In the genomic region with DNA sequence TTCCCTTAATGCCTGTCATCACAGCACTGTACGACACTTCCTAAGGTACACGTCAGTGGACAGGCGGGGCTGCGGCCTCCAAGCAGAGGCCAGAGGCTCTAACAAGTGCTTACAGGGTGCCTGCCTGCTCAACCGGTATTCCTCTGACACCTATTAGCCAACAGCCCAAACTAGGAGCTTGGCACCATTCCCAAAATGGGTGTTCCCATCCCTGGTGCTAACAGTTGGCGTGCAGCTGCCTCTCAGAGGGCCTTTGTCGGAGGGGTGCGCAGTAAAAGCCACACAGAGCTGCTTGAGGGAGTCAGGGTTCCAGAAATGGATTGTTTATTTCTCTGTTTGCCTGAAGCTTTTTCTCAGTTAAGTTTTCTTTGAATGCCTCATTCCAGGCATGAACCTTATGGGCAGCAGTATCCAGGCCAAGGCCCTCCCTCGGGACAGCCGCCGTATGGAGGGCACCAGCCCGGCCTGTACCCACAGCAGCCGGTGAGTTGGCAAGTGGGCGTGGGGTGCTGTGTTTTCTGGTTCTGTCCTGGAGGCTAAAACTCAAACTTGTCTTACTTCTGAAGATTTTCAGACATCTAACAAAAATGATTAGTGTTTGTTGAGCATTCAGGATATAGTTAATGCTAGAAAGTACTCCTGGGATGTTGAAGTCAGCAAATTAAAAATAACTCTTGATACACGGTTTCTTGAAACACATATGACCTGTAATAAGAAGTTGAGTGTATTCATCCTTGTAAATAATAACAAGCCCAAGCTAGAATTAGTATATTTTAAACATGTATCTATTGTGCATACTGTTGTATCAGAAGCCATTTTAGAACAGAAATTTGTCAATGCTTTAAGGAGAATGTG, we compare ENCODE assay signal across 9 cellular contexts.
DNase-seq lines count a peak whose midpoint lies in the region; ATAC-seq lines count a peak whose summit lies in the region.
"Had no signal": no experiment of that assay in that cellular context is flagged by ENCODE, and none has a peak within 500 bp of the region (broad histone marks: within the 10 kb centered on the region; RNA-seq: fewer than 3 reads in every experiment).

No MANE protein-coding gene starts in this region.

- peak overlapping the region in 1 of 2 donors; percentile 42 for H3K9ac ChIP-seq in stomach smooth muscle (ENCODE audit: low read length in 2 of 2)

- peaks cover 30 to 31% of the 10 kb centered on the region in 2 donors for H3K36me3 ChIP-seq in stomach smooth muscle (ENCODE audit: control insufficient read depth in 2 of 2, insufficient read depth in 2 of 2, low read length in 2 of 2)

- H3K4me3 ChIP-seq in stomach smooth muscle (ENCODE audit: low read length in 2 of 2): peak overlapping the region in 1 of 2 donors; percentile 50

- intact Hi-C loops in left cardiac atrium (cut with DNase I): no loop called here

- no peaks in the 10 kb centered on the region for H3K9me3 ChIP-seq in stomach smooth muscle (ENCODE audit: control insufficient read depth in 2 of 2, low read length in 2 of 2)

- no peaks in the 10 kb centered on the region for H3K27me3 ChIP-seq in stomach smooth muscle (ENCODE audit: control insufficient read depth in 1 of 2, insufficient read depth in 2 of 2, low read length in 2 of 2)

- ATAC-seq in left cardiac atrium (peak; percentile 87 to 94), GM18517 (IDR thresholded peaks at IDR 0.05; ENCODE audit: unreplicated experiment) (no peak)

- peak; percentile 100 for DNase-seq in NCI-H1105 (lab: John Stamatoyannopoulos, UW)
- peak; percentile 98 for DNase-seq in SHP77 (lab: John Stamatoyannopoulos, UW)
- peak; percentile 60 for DNase-seq in left cardiac atrium
- no peak for DNase-seq in GM19238 (ENCODE audit: insufficient read length, low spot score)
- DNase-seq in activated T-cell treated with anti-CD3 and anti-CD28 coated beads for 4 hours: no peak
- no peak for DNase-seq in stimulated activated CD4-positive, alpha-beta T cell treated with anti-CD3 and anti-CD28 coated beads, Interleukin-15, amount 100 ng/mL, for 24 hours
- DNase-seq: NCI-H82 had no signal

- peaks cover 5% of the 10 kb centered on the region for H3K4me1 ChIP-seq in stomach smooth muscle (ENCODE audit: control insufficient read depth, insufficient read depth, low read length)

- H3K27ac ChIP-seq in stomach smooth muscle (ENCODE audit: low read length): peak overlapping the region; percentile 66

Comparison
In these comparisons a context has a peak if more than half of its experiments do, and no peak if none do; other contexts are left out.
1. DNase-seq: peak in NCI-H1105 (single experiment), SHP77 (2 of 2) and left cardiac atrium (single experiment); none in GM19238 (single experiment), activated T-cell treated with anti-CD3 and anti-CD28 coated beads for 4 hours (single experiment) and stimulated activated CD4-positive, alpha-beta T cell treated with anti-CD3 and anti-CD28 coated beads, Interleukin-15, amount 100 ng/mL, for 24 hours (single experiment).